ENCODE assay signal across 24 cellular contexts in genomic region chr3:14545251-14545635, GRCh38. TPM values are rescaled to one million over a fixed set of nuclear protein-coding genes. Genes with fewer than 3 reads are reported as not detected.
"Had no signal": no experiment of that assay in that cellular context is flagged by ENCODE, and none has a peak within 500 bp of the region (broad histone marks: within the 10 kb centered on the region; RNA-seq: fewer than 3 reads in every experiment).

No MANE protein-coding gene starts in this region.

- H3K27ac Mint-ChIP-seq: activated CD4-positive, alpha-beta memory T cell treated with anti-CD3 and anti-CD28 coated beads for 36 hours; activated CD4-positive, alpha-beta T cell treated with anti-CD3 and anti-CD28 coated beads for 36 hours; activated CD4-positive, alpha-beta T cell treated with anti-CD3 and anti-CD28 coated beads, Interleukin-2, amount 10 ng/mL, durations not matched to agents 24 days and 14 days; activated naive CD4-positive, alpha-beta T cell treated with anti-CD3 and anti-CD28 coated beads, Interleukin-2, amount 10 ng/mL, durations not matched to agents 7 days and 5 days; activated naive CD8-positive, alpha-beta T cell treated with anti-CD3 and anti-CD28 coated beads, Interleukin-2, amount 10 ng/mL, durations not matched to agents 7 days and 5 days; activated T-cell treated with anti-CD3 and anti-CD28 coated beads, Interleukin-2, amount 50 U/mL, for 24 hours; activated T-cell treated with anti-CD3 and anti-CD28 coated beads, Interleukin-2, amount 50 U/mL, for 72 hours had no signal

- H3K9me3 Mint-ChIP-seq: activated CD4-positive, alpha-beta memory T cell treated with anti-CD3 and anti-CD28 coated beads for 36 hours; activated CD4-positive, alpha-beta T cell treated with anti-CD3 and anti-CD28 coated beads, Interleukin-2, amount 10 ng/mL, durations not matched to agents 24 days and 14 days; activated naive CD4-positive, alpha-beta T cell treated with anti-CD3 and anti-CD28 coated beads, Interleukin-2, amount 10 ng/mL, durations not matched to agents 7 days and 5 days; activated naive CD4-positive, alpha-beta T cell treated with anti-CD3 and anti-CD28 coated beads, Interleukin-2, amount 50 U/mL, for 72 hours; activated naive CD8-positive, alpha-beta T cell treated with anti-CD3 and anti-CD28 coated beads, Interleukin-2, amount 10 ng/mL, durations not matched to agents 7 days and 5 days; activated T-cell treated with anti-CD3 and anti-CD28 coated beads, Interleukin-2, amount 50 U/mL, for 24 hours; activated T-cell treated with anti-CD3 and anti-CD28 coated beads, Interleukin-2, amount 50 U/mL, for 72 hours had no signal

- H3K4me1 Mint-ChIP-seq: activated CD4-positive, alpha-beta T cell treated with anti-CD3 and anti-CD28 coated beads for 36 hours; activated CD4-positive, alpha-beta T cell treated with anti-CD3 and anti-CD28 coated beads, Interleukin-2, amount 10 ng/mL, durations not matched to agents 24 days and 14 days; activated naive CD4-positive, alpha-beta T cell treated with anti-CD3 and anti-CD28 coated beads, Interleukin-2, amount 10 ng/mL, durations not matched to agents 7 days and 5 days; activated naive CD8-positive, alpha-beta T cell treated with anti-CD3 and anti-CD28 coated beads, Interleukin-2, amount 10 ng/mL, durations not matched to agents 7 days and 5 days had no signal

- H3K27ac ChIP-seq: brain microvascular endothelial cell, colonic mucosa, dorsolateral prefrontal cortex, esophagus muscularis mucosa, foreskin keratinocyte, gastrocnemius medialis had no signal

- H3K36me3 Mint-ChIP-seq: activated CD4-positive, alpha-beta memory T cell treated with anti-CD3 and anti-CD28 coated beads for 36 hours; activated naive CD4-positive, alpha-beta T cell treated with anti-CD3 and anti-CD28 coated beads, Interleukin-2, amount 10 ng/mL, durations not matched to agents 7 days and 5 days; activated naive CD4-positive, alpha-beta T cell treated with anti-CD3 and anti-CD28 coated beads, Interleukin-2, amount 50 U/mL, for 72 hours; activated naive CD8-positive, alpha-beta T cell treated with anti-CD3 and anti-CD28 coated beads, Interleukin-2, amount 10 ng/mL, durations not matched to agents 7 days and 5 days had no signal

- H3K36me3 ChIP-seq: brain microvascular endothelial cell, colonic mucosa, esophagus muscularis mucosa, gastrocnemius medialis had no signal

- DNase-seq: activated CD4-positive, alpha-beta memory T cell treated with anti-CD3 and anti-CD28 coated beads for 36 hours; activated CD4-positive, alpha-beta T cell treated with anti-CD3 and anti-CD28 coated beads for 36 hours; activated CD4-positive, alpha-beta T cell treated with anti-CD3 and anti-CD28 coated beads, Interleukin-2, amount 10 ng/mL, durations not matched to agents 24 days and 14 days; activated CD4-positive, CD25-positive, alpha-beta regulatory T cell; activated CD4-positive, CD25-positive, alpha-beta regulatory T cell treated with anti-CD3 and anti-CD28 coated beads, Interleukin-2, amount 50 U/mL, for 72 hours; activated CD8-positive, alpha-beta memory T cell treated with anti-CD3 and anti-CD28 coated beads, Interleukin-2, amount 50 U/mL, for 48 hours; activated gamma-delta T cell; activated naive CD4-positive, alpha-beta T cell; activated naive CD4-positive, alpha-beta T cell treated with anti-CD3 and anti-CD28 coated beads, Interleukin-2, amount 10 ng/mL, durations not matched to agents 7 days and 5 days; activated naive CD8-positive, alpha-beta T cell treated with anti-CD3 and anti-CD28 coated beads, Interleukin-2, amount 10 ng/mL, durations not matched to agents 7 days and 5 days; activated T-cell treated with anti-CD3 and anti-CD28 coated beads for 4 hours; activated T-cell treated with anti-CD3 and anti-CD28 coated beads, Interleukin-2, amount 50 U/mL, for 24 hours; activated T-cell treated with anti-CD3 and anti-CD28 coated beads, Interleukin-2, amount 50 U/mL, for 72 hours; brain microvascular endothelial cell; caudate nucleus; colonic mucosa; dorsolateral prefrontal cortex; effector memory CD4-positive, alpha-beta T cell; erythroblast; foreskin keratinocyte; gastrocnemius medialis; T-helper 2 cell had no signal

- H3K4me1 ChIP-seq: colonic mucosa, foreskin keratinocyte had no signal

- H3K27me3 ChIP-seq: colonic mucosa, gastrocnemius medialis had no signal

- H3K4me3 Mint-ChIP-seq: activated CD4-positive, alpha-beta memory T cell treated with anti-CD3 and anti-CD28 coated beads for 36 hours; activated CD4-positive, alpha-beta T cell treated with anti-CD3 and anti-CD28 coated beads for 36 hours; activated CD4-positive, alpha-beta T cell treated with anti-CD3 and anti-CD28 coated beads, Interleukin-2, amount 10 ng/mL, durations not matched to agents 24 days and 14 days; activated naive CD4-positive, alpha-beta T cell treated with anti-CD3 and anti-CD28 coated beads, Interleukin-2, amount 10 ng/mL, durations not matched to agents 7 days and 5 days; activated naive CD8-positive, alpha-beta T cell treated with anti-CD3 and anti-CD28 coated beads, Interleukin-2, amount 10 ng/mL, durations not matched to agents 7 days and 5 days; activated T-cell treated with anti-CD3 and anti-CD28 coated beads, Interleukin-2, amount 50 U/mL, for 24 hours; activated T-cell treated with anti-CD3 and anti-CD28 coated beads, Interleukin-2, amount 50 U/mL, for 72 hours had no signal

- H3K4me3 ChIP-seq: colonic mucosa, dorsolateral prefrontal cortex, esophagus muscularis mucosa, gastrocnemius medialis had no signal

- ATAC-seq: activated CD4-positive, alpha-beta T cell treated with anti-CD3 and anti-CD28 coated beads for 36 hours; activated naive CD4-positive, alpha-beta T cell treated with anti-CD3 and anti-CD28 coated beads, Interleukin-2, amount 50 U/mL, for 72 hours; activated T-cell treated with anti-CD3 and anti-CD28 coated beads, Interleukin-2, amount 50 U/mL, for 72 hours; foreskin keratinocyte; gastrocnemius medialis had no signal

- H3K9me3 ChIP-seq: colonic mucosa, esophagus muscularis mucosa, gastrocnemius medialis had no signal

RNA-seq across cellular contexts. Expression of gene GRIP2, which starts 5.1 kb away (rescaled TPM):
- total RNA-seq: activated CD4-positive, alpha-beta memory T cell treated with anti-CD3 and anti-CD28 coated beads for 36 hours; activated CD4-positive, alpha-beta T cell treated with anti-CD3 and anti-CD28 coated beads for 36 hours; activated CD4-positive, alpha-beta T cell treated with anti-CD3 and anti-CD28 coated beads, Interleukin-2, amount 10 ng/mL, durations not matched to agents 24 days and 14 days; activated naive CD4-positive, alpha-beta T cell treated with anti-CD3 and anti-CD28 coated beads, Interleukin-2, amount 50 U/mL, for 72 hours; activated naive CD8-positive, alpha-beta T cell treated with anti-CD3 and anti-CD28 coated beads, Interleukin-2, amount 10 ng/mL, durations not matched to agents 7 days and 5 days had no signal
